10 cellular contexts compared by ENCODE assay signal in genomic region chr20:41002842-41003142, GRCh38. TPM values are rescaled to one million over a fixed set of nuclear protein-coding genes. Genes with fewer than 3 reads are reported as not detected.
DNase-seq lines count a peak whose midpoint lies in the region; ATAC-seq and TF ChIP-seq lines count a peak whose summit lies in the region.
"Had no signal": no experiment of that assay in that cellular context is flagged by ENCODE, and none has a peak within 500 bp of the region (broad histone marks: within the 10 kb centered on the region; RNA-seq: fewer than 3 reads in every experiment).

No MANE protein-coding gene starts in this region.

- H3K9me3 Mint-ChIP-seq in CD4-positive, alpha-beta T cell = no peaks in the 10 kb centered on the region

- H3K4me3 ChIP-seq in PC-3 (ENCODE audit: low read length) (no peak overlapping the region; the same call in 1 of the 2 replicates), osteoblast (ENCODE audit: insufficient read depth, low read length) (peak overlapping the region; percentile 32)
- peak overlapping the region; percentile 43 for H3K4me3 ChIP-seq in effector memory CD4-positive, alpha-beta T cell (ENCODE audit: insufficient read depth, low read depth, low read length, poor library complexity, severe bottlenecking)

- H3K4me1 ChIP-seq in PC-3 (ENCODE audit: insufficient read depth, low read length) = peaks cover 45% of the 10 kb centered on the region
- peaks cover 7% of the 10 kb centered on the region for H3K4me1 ChIP-seq in effector memory CD4-positive, alpha-beta T cell (ENCODE audit: control insufficient read depth, insufficient read depth, low read length, poor library complexity, severe bottlenecking)
- peaks cover 38% of the 10 kb centered on the region for H3K4me1 ChIP-seq in osteoblast (ENCODE audit: insufficient read depth, low read length)

- H3K27ac Mint-ChIP-seq in CD4-positive, alpha-beta T cell = peak overlapping the region; percentile 95

- peaks cover 16% of the 10 kb centered on the region; the same call in 1 of the 2 replicates for H3K79me2 ChIP-seq in PC-3 (ENCODE audit: low read length)
- no peaks in the 10 kb centered on the region for H3K79me2 ChIP-seq in osteoblast (ENCODE audit: insufficient read depth, low read length)

- CTCF ChIA-PET in CD4-positive, alpha-beta T cell (lab: Charles Lee) = interaction anchor here (2.4 kb wide), 1 partner anchor 12 kb away, joined by 10 read pairs; no protein-coding TSS in a partner anchor
- CTCF ChIA-PET in PC-3 (lab: Charles Lee) = interaction anchor here (1.5 kb wide), 1 partner anchor 12 kb away, joined by 5 read pairs; no protein-coding TSS in a partner anchor

- H3K9me2 ChIP-seq in PC-3 (replicated peaks; ENCODE audit: low read length) = no peaks in the 10 kb centered on the region

- no peak for ATAC-seq in CD4-positive, alpha-beta T cell (ENCODE audit: poor library complexity)
- ATAC-seq in PC-3 (no peak), GM18868 (IDR thresholded peaks at IDR 0.05; ENCODE audit: unreplicated experiment) (no peak)

- peaks cover 14% of the 10 kb centered on the region for H3K4me1 Mint-ChIP-seq in CD4-positive, alpha-beta T cell (ENCODE audit: low read depth)

- H3K4me2 ChIP-seq in PC-3 (ENCODE audit: low read length) (peak overlapping the region; percentile 75), osteoblast (ENCODE audit: insufficient read depth, low read length) (peak overlapping the region; percentile 79)

- no peaks in the 10 kb centered on the region for H3K36me3 Mint-ChIP-seq in CD4-positive, alpha-beta T cell (ENCODE audit: low read depth)

- intact Hi-C loops in CD4-positive, alpha-beta T cell (cut with DNase I, micrococcal nuclease) = no loop called here
- intact Hi-C loops in PC-3 (cut with micrococcal nuclease) = loop anchor here (1.0 kb wide), 3 partner anchors 26 to 70 kb away; partner anchors contain the start of gene TOP1

- DNase-seq in CD4-positive, alpha-beta T cell = no peak
- no peak for DNase-seq in PC-3
- DNase-seq in effector memory CD4-positive, alpha-beta T cell = no peak
- peak; percentile 82 for DNase-seq in osteoblast (ENCODE audit: insufficient read length, low spot score, missing footprints)
- no peak for DNase-seq in stimulated activated CD8-positive, alpha-beta memory T cell treated with anti-CD3 and anti-CD28 coated beads, Interleukin-4, amount 100 ng/mL, for 48 hours
- no peak for DNase-seq in stimulated activated CD4-positive, alpha-beta T cell treated with anti-CD3 and anti-CD28 coated beads, Interleukin-15, amount 100 ng/mL, for 24 hours
- DNase-seq in RPMI8226 = no peak
- DNase-seq: DMS79, NCI-H1092 had no signal

- POLR2A ChIA-PET in CD4-positive, alpha-beta T cell (lab: Charles Lee) = no interaction called here
- POLR2A ChIA-PET in PC-3 (lab: Charles Lee; ENCODE audit: unreplicated experiment) = no interaction called here

- H3K4me3 Mint-ChIP-seq in CD4-positive, alpha-beta T cell = no peak overlapping the region

- no peaks in the 10 kb centered on the region for H3K27me3 Mint-ChIP-seq in CD4-positive, alpha-beta T cell

- H3K36me3 ChIP-seq in PC-3 (ENCODE audit: low read depth, low read length) = peaks cover 3% of the 10 kb centered on the region; the same call in 1 of the 2 replicates
- no peaks in the 10 kb centered on the region for H3K36me3 ChIP-seq in effector memory CD4-positive, alpha-beta T cell (ENCODE audit: control insufficient read depth, insufficient read depth, low read length)
- H3K36me3 ChIP-seq in osteoblast (ENCODE audit: insufficient read depth, low read length) = no peaks in the 10 kb centered on the region

- H3F3A ChIP-seq in PC-3 (ENCODE audit: low read length, unreplicated experiment) = peaks cover 19% of the 10 kb centered on the region

- H2AFZ ChIP-seq in PC-3 (ENCODE audit: low read length) (no peak overlapping the region; the same call in 1 of the 2 replicates), osteoblast (ENCODE audit: low read length) (peak overlapping the region; percentile 73)

- H3K27ac ChIP-seq in CD4-positive, alpha-beta T cell (ENCODE audit: low read depth, low read length) = peak overlapping the region; percentile 22
- peak overlapping the region; percentile 99 for H3K27ac ChIP-seq in PC-3 (ENCODE audit: low read length)
- H3K27ac ChIP-seq in effector memory CD4-positive, alpha-beta T cell (ENCODE audit: insufficient read depth, low read length, poor library complexity, severe bottlenecking) = peak overlapping the region; percentile 83
- H3K27ac ChIP-seq in osteoblast (ENCODE audit: low read depth, low read length) = peak overlapping the region; percentile 97

- peak overlapping the region; percentile 85 for H3K9ac ChIP-seq in PC-3 (ENCODE audit: low read length)

- H4K20me1 ChIP-seq in PC-3 (ENCODE audit: low read length) (no peaks in the 10 kb centered on the region), osteoblast (ENCODE audit: insufficient read depth, low read length) (no peaks in the 10 kb centered on the region)

- BruUV-seq in PC-3 (replicated peaks; lab: Mats Ljungman, UMichigan) = no TSS peak

- H3K27me3 ChIP-seq in CD4-positive, alpha-beta T cell (ENCODE audit: control insufficient read depth, insufficient read depth, low read length) = no peaks in the 10 kb centered on the region
- H3K27me3 ChIP-seq in PC-3 (ENCODE audit: low read length) = no peaks in the 10 kb centered on the region
- H3K27me3 ChIP-seq in effector memory CD4-positive, alpha-beta T cell (replicated peaks; ENCODE audit: control insufficient read depth, insufficient read depth, low read length, poor library complexity, severe bottlenecking) = no peaks in the 10 kb centered on the region
- H3K27me3 ChIP-seq in osteoblast (ENCODE audit: insufficient read depth, low read length) = no peaks in the 10 kb centered on the region

- no peak for TF ChIP-seq CTCF in CD4-positive, alpha-beta T cell (IDR thresholded peaks at IDR 0.05)
- TF ChIP-seq CTCF in PC-3 (conservative IDR thresholded peaks at IDR 0.05; ENCODE audit: low read depth, low read length) (no peak), osteoblast (IDR thresholded peaks at IDR 0.05; ENCODE audit: extremely low read depth, low read depth, low read length) (no peak)

- H3K9me3 ChIP-seq in CD4-positive, alpha-beta T cell (ENCODE audit: control insufficient read depth, low read length) = no peaks in the 10 kb centered on the region
- H3K9me3 ChIP-seq in PC-3 (ENCODE audit: low read length) = no peaks in the 10 kb centered on the region
- no peaks in the 10 kb centered on the region for H3K9me3 ChIP-seq in effector memory CD4-positive, alpha-beta T cell (ENCODE audit: control insufficient read depth, low read length)
- H3K9me3 ChIP-seq in osteoblast (ENCODE audit: low read depth, low read length) = no peaks in the 10 kb centered on the region

RNA-seq across cellular contexts. Expression of gene TOP1, which starts 25.8 kb away (rescaled TPM):
- 10 to 100 TPM; 37.6 to 41.7 TPM for total RNA-seq in CD4-positive, alpha-beta T cell
- total RNA-seq in PC-3 (2014; rRNA removed) (29.1 and 56.8 TPM in 2 replicates), osteoblast (9.4 and 10.5 TPM in 2 replicates)

Comparison
In these comparisons a context has a peak if more than half of its experiments do, and no peak if none do; other contexts are left out.
1. H3K27ac ChIP-seq: peak in every context shown above with its lines; median percentile 99 in PC-3; 97 in osteoblast; 83 in effector memory CD4-positive, alpha-beta T cell; 22 in CD4-positive, alpha-beta T cell.